Comparison of ENCODE assay signal across 11 cellular contexts in the genomic region with DNA sequence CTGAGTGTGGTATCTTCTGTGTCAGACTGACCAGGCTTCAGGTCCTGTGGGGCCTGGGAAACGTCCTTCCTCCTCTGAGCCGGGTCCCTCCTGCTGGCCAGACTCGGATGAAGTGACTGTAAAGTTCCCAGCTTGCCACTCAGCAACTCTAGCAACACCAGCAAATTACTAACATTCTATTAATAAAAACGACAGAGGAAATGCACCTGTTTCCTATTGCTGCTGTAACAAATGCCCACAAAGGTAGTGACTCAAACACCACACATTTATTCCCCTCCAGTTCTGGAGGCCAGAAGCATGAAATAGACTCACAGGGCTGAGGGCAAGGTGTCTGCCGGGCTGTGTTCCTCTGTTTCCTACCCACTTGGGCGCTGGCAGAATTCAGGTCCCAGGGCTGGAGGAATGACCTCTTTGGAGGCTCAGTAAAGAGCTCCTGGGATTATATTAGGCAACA. TPM values are rescaled to one million over a fixed set of nuclear protein-coding genes. Genes with fewer than 3 reads are reported as not detected.
DNase-seq lines count a peak whose midpoint lies in the region; ATAC-seq, FAIRE-seq and TF ChIP-seq lines count a peak whose summit lies in the region.
"Had no signal": no experiment of that assay in that cellular context is flagged by ENCODE, and none has a peak within 500 bp of the region (broad histone marks: within the 10 kb centered on the region; RNA-seq: fewer than 3 reads in every experiment).

No MANE protein-coding gene starts in this region.

- no peaks in the 10 kb centered on the region for H3K36me3 Mint-ChIP-seq in glutamatergic neuron (ENCODE audit: unreplicated experiment)

- H3K27ac ChIP-seq in RWPE1, result no peak overlapping the region

- H3K9me3 Mint-ChIP-seq in glutamatergic neuron (ENCODE audit: unreplicated experiment), result peaks cover 5% of the 10 kb centered on the region

- CTCF ChIA-PET in RWPE1 (lab: Yijun Ruan, JAX), result interaction anchor here (0.6 kb wide), 1 partner anchor 20 kb away, joined by 3 read pairs; no protein-coding TSS in a partner anchor

- H3K27me3 Mint-ChIP-seq in glutamatergic neuron (ENCODE audit: unreplicated experiment), result peaks cover 2% of the 10 kb centered on the region

- FAIRE-seq in GM12891 (lab: Jason Lieb, UNC) (peak; percentile 87), H54 (lab: Jason Lieb, UNC) (no peak)

- H3K4me3 Mint-ChIP-seq in glutamatergic neuron (ENCODE audit: unreplicated experiment), result no peak overlapping the region

- POLR2A ChIA-PET in RWPE1 (lab: Yijun Ruan, JAX; ENCODE audit: low non-redundant PET), result no interaction called here

- TF ChIP-seq POLR2A in GM12891 (IDR thresholded peaks at IDR 0.05; ENCODE audit: low read depth, low read length) (no peak), H54 (IDR thresholded peaks at IDR 0.05; ENCODE audit: low read depth, low read length) (no peak)

- no peak for DNase-seq in GM12891 (ENCODE audit: insufficient read length, low spot score)
- peak; percentile 64 to 65 for DNase-seq in Kasumi-1 (lab: John Stamatoyannopoulos, UW)
- DNase-seq in islet precursor cell, result peak; percentile 46
- DNase-seq in C1 segment of cervical spinal cord (lab: John Stamatoyannopoulos, UW), result no peak
- DNase-seq in RWPE1 (ENCODE audit: low spot score), result no peak
- DNase-seq in glutamatergic neuron, result no peak
- no peak for DNase-seq in H54 (ENCODE audit: insufficient read length, low spot score)
- DNase-seq: NCI-H187, T1000 had no signal

- ATAC-seq in GM21447 (IDR thresholded peaks at IDR 0.05; ENCODE audit: unreplicated experiment), result peak; percentile 38
- ATAC-seq: HCT116 had no signal

- TF ChIP-seq CTCF in RWPE1 (conservative IDR thresholded peaks at IDR 0.05; ENCODE audit: low read depth) (no peak), glutamatergic neuron (IDR thresholded peaks at IDR 0.05; ENCODE audit: partially characterized antibody, unreplicated experiment) (no peak)

- H3K27ac Mint-ChIP-seq in glutamatergic neuron (ENCODE audit: unreplicated experiment), result no peak overlapping the region

- peaks cover 5% of the 10 kb centered on the region for H3K4me1 Mint-ChIP-seq in glutamatergic neuron (ENCODE audit: low read depth, unreplicated experiment)

TF ChIP-seq in GM12891, 5 proteins besides CTCF, POLR2A, EP300 and RAD21:
- TF ChIP-seq SPI1 (IDR thresholded peaks at IDR 0.05; ENCODE audit: low read depth, low read length), result peak; percentile 12; the same call in 1 of the 2 replicates
- no peak for TF ChIP-seq TAF1 (IDR thresholded peaks at IDR 0.05; ENCODE audit: low read depth, low read length)

RNA-seq across cellular contexts. Expression of a gene that starts 48.8 kb away (rescaled TPM):
- 0.12 TPM for polyA plus RNA-seq in GM12891 (2012; ENCODE audit: low read depth, missing spikeins)
- total RNA-seq in glutamatergic neuron (ENCODE audit: unreplicated experiment), result not detected

Comparison
In these comparisons a context has a peak if more than half of its experiments do, and no peak if none do; other contexts are left out.
1. DNase-seq: peak in Kasumi-1 (2 of 2) and islet precursor cell (single experiment); none in GM12891 (single experiment), C1 segment of cervical spinal cord (0 of 14), RWPE1 (single experiment), glutamatergic neuron (single experiment) and H54 (single experiment).